ENCODE assay signal across 25 cellular contexts in genomic region chr7:33486626-33487025, GRCh38.
"Had no signal": no experiment of that assay in that cellular context is flagged by ENCODE, and none has a peak within 500 bp of the region (broad histone marks: within the 10 kb centered on the region; RNA-seq: fewer than 3 reads in every experiment).

No MANE protein-coding gene starts in this region.

- H3K36me3 ChIP-seq: colonic mucosa, lower lobe of right lung, thoracic aorta, transverse colon, upper lobe of right lung, uterus had no signal

- H3K4me3 ChIP-seq: colonic mucosa, esophagus muscularis mucosa, lower lobe of right lung, psoas muscle, sigmoid colon, thoracic aorta, transverse colon, upper lobe of right lung, uterus had no signal

- H3K9me3 ChIP-seq: colonic mucosa, esophagus muscularis mucosa, lower lobe of right lung, psoas muscle, sigmoid colon, thoracic aorta, transverse colon, upper lobe of right lung, uterus had no signal

- H3K4me1 ChIP-seq: colonic mucosa, esophagus muscularis mucosa, foreskin keratinocyte, lower lobe of right lung, sigmoid colon, transverse colon, upper lobe of right lung, uterus had no signal

- H3K27me3 ChIP-seq: colonic mucosa, esophagus muscularis mucosa, foreskin keratinocyte, sigmoid colon, transverse colon, upper lobe of right lung, uterus had no signal

- H3K27ac ChIP-seq: colonic mucosa, esophagus muscularis mucosa, foreskin keratinocyte, lower lobe of right lung, psoas muscle, sigmoid colon, thoracic aorta, transverse colon, upper lobe of right lung, uterus had no signal

- FAIRE-seq: endothelial cell of umbilical vein had no signal

- DNase-seq: colonic mucosa; effector memory CD4-positive, alpha-beta T cell; foreskin keratinocyte; hypothalamus; immature natural killer cell; islet precursor cell; kidney glomerular epithelial cell; left ventricle myocardium superior; lower lobe of right lung; naive thymus-derived CD8-positive, alpha-beta T cell; nephron progenitor cell; nucleus accumbens; posterior cingulate gyrus; psoas muscle; right cardiac atrium; sigmoid colon; stimulated activated CD4-positive, alpha-beta T cell treated with anti-CD3 and anti-CD28 coated beads, Interleukin-15, amount 100 ng/mL, for 24 hours; stimulated activated CD4-positive, alpha-beta T cell treated with anti-CD3 and anti-CD28 coated beads, Interleukin-2, amount 100 ng/mL, for 48 hours; stimulated activated naive B cell treated with anti-CD40 and anti-IgM and Interleukin-4, amounts not matched to agents 10 μg/mL and 1 μg/mL and 100 μg/mL, for 72 hours; transverse colon; upper lobe of right lung; uterus had no signal

- ATAC-seq: left ventricle myocardium superior; lower lobe of right lung; naive thymus-derived CD8-positive, alpha-beta T cell; psoas muscle; right cardiac atrium; stimulated activated naive B cell treated with anti-CD40 and anti-IgM and Interleukin-4, amounts not matched to agents 10 μg/mL and 1 μg/mL and 100 μg/mL, for 72 hours; upper lobe of right lung had no signal
